8 cellular contexts compared by ENCODE assay signal in genomic region chr13:80361883-80362327, GRCh38. TPM values are rescaled to one million over a fixed set of nuclear protein-coding genes. Genes with fewer than 3 reads are reported as not detected.
DNase-seq lines count a peak whose midpoint lies in the region; ATAC-seq, FAIRE-seq and TF ChIP-seq lines count a peak whose summit lies in the region.

No MANE protein-coding gene starts in this region.

- no peaks in the 10 kb centered on the region for H3K36me3 ChIP-seq in H1 (ENCODE audit: control insufficient read depth in 2 of 4, insufficient read depth in 4 of 4, low read length in 3 of 4)
- H3K36me3 ChIP-seq in rectal smooth muscle tissue (ENCODE audit: control insufficient read depth, insufficient read depth, low read length), result no peaks in the 10 kb centered on the region

- peak; percentile 7 for FAIRE-seq in H1 (lab: Jason Lieb, UNC)

- no peak overlapping the region for H3K23ac ChIP-seq in H1 (ENCODE audit: insufficient read length)

- POLR2A ChIA-PET in H1 (lab: Charles Lee; ENCODE audit: partially characterized antibody), result interaction anchor here (0.6 to 1.5 kb wide), 2 partner anchors 19 to 21 kb away, joined by 3 to 5 read pairs; partner anchors contain the start of gene SPRY2

- no peaks in the 10 kb centered on the region for H3K79me1 ChIP-seq in H1 (ENCODE audit: low read depth, low read length)

- H2BK120ac ChIP-seq in H1 (replicated peaks; ENCODE audit: low read depth, low read length), result no peak overlapping the region

- no peak overlapping the region for H2BK15ac ChIP-seq in H1 (ENCODE audit: low read length)

- no peak overlapping the region for H4K91ac ChIP-seq in H1 (replicated peaks; ENCODE audit: insufficient read length, low read length)

- H3K79me2 ChIP-seq in H1 (ENCODE audit: control insufficient read depth in 1 of 2, insufficient read depth in 2 of 2, low read length in 2 of 2), result no peaks in the 10 kb centered on the region

- no peak overlapping the region for H2BK5ac ChIP-seq in H1 (ENCODE audit: low read depth, low read length)

- H3K27ac ChIP-seq in H1 (ENCODE audit: low read depth, low read length), result 0 out of 2 replicates have a peak overlapping the region, but pooled peaks have one; percentile 2
- peak overlapping the region; percentile 40 for H3K27ac ChIP-seq in rectal smooth muscle tissue (ENCODE audit: low read depth, low read length)

- H2AK5ac ChIP-seq in H1 (ENCODE audit: low read depth, low read length), result no peak overlapping the region

- no peak overlapping the region for H3K56ac ChIP-seq in H1 (replicated peaks; ENCODE audit: insufficient read length, low read depth, low read length)

- no peak for TF ChIP-seq POLR2A in H1 (IDR thresholded peaks at IDR 0.05; ENCODE audit: control extremely low read depth in 1 of 2, low read depth in 2 of 2, low read length in 2 of 2)

- DNase-seq in GM12865 (ENCODE audit: low read depth), result peak; percentile 53
- peak; percentile 37 to 47 for DNase-seq in Kasumi-1 (lab: John Stamatoyannopoulos, UW)
- DNase-seq in H1 (ENCODE audit: low read depth in 1 of 2, low spot score in 2 of 2), result no peak
- DNase-seq in NCI-H187 (lab: John Stamatoyannopoulos, UW), result no peak

- no peak for TF ChIP-seq EP300 in H1 (IDR thresholded peaks at IDR 0.05; ENCODE audit: borderline replicate concordance in 1 of 2, low read depth in 2 of 2, low read length in 2 of 2)

- no peak overlapping the region; a peak in 1 of 4 replicates for H3K4me2 ChIP-seq in H1 (ENCODE audit: insufficient read depth in 1 of 2, low read depth in 2 of 2, low read length in 2 of 2)

- peak overlapping the region; percentile 63; the same call in 1 of the 2 replicates for H3K18ac ChIP-seq in H1 (ENCODE audit: extremely low read depth, low read length)

- H3K9ac ChIP-seq in H1 (replicated peaks in 1 of 4; ENCODE audit: extremely low read depth in 1 of 4, low read depth in 3 of 4, low read length in 3 of 4) (no peak overlapping the region), rectal smooth muscle tissue (ENCODE audit: low read length) (no peak overlapping the region)

- no peaks in the 10 kb centered on the region for H4K20me1 ChIP-seq in H1 (replicated peaks in 1 of 2; ENCODE audit: control insufficient read depth in 1 of 2, insufficient read depth in 2 of 2, low read length in 2 of 2)

- H2BK20ac ChIP-seq in H1 (ENCODE audit: low read length), result 0 out of 2 replicates have a peak overlapping the region, but pooled peaks have one; percentile 2

- H3K14ac ChIP-seq in H1 (ENCODE audit: insufficient read length), result no peak overlapping the region

- H3K23me2 ChIP-seq in H1 (ENCODE audit: low read depth, low read length), result peaks cover 2% of the 10 kb centered on the region; the same call in 1 of the 2 replicates

- no peak overlapping the region for H3K4ac ChIP-seq in H1 (replicated peaks; ENCODE audit: insufficient read length, low read depth, low read length)

- H3K9me3 ChIP-seq in H1 (ENCODE audit: insufficient read depth in 2 of 2, low read depth in 1 of 2, low read length in 1 of 2), result no peaks in the 10 kb centered on the region

- H3K4me3 ChIP-seq in GM12865 (ENCODE audit: low read depth, low read length), result no peak overlapping the region
- no peak overlapping the region for H3K4me3 ChIP-seq in H1 (ENCODE audit: extremely low read depth in 1 of 4, insufficient read depth in 2 of 4, low read depth in 3 of 4, low read length in 4 of 4)
- H3K4me3 ChIP-seq in rectal smooth muscle tissue (ENCODE audit: low read length), result no peak overlapping the region

- H4K5ac ChIP-seq in H1 (ENCODE audit: insufficient read length, low read depth, low read length), result no peak overlapping the region

- 59% methylated on average over 2 of the region's 2 CpGs; no CpG with 5 or more reads in 1 of the 2 experiments for WGBS in H1 (ENCODE audit: extremely low coverage in 1 of 2, insufficient coverage in 1 of 2, insufficient read length in 1 of 2, insufficient replicate concordance in 2 of 2, low coverage in 1 of 2, low lambda C conversion rate in 2 of 2, missing lambda C conversion rate in 1 of 2), 2 experiments

- H2AFZ ChIP-seq in H1 (ENCODE audit: low read length), result no peak overlapping the region

- CTCF ChIA-PET in H1 (lab: Charles Lee; ENCODE audit: partially characterized antibody), result interaction anchor here (0.5 to 5.0 kb wide), 9 partner anchors 13 to 682 kb away, joined by 3 to 61 read pairs (median 4); partner anchors contain the start of gene SPRY2

- no peak overlapping the region for H4K8ac ChIP-seq in H1 (ENCODE audit: extremely low read depth, insufficient read depth, low read length)

- TF ChIP-seq CTCF in GM12865 (IDR thresholded peaks at IDR 0.05; ENCODE audit: insufficient read depth, low read depth, low read length, missing control alignments), result no peak
- TF ChIP-seq CTCF in H1 (IDR thresholded peaks at IDR 0.05; ENCODE audit: control extremely low read depth in 1 of 3, insufficient read depth in 1 of 3, low read depth in 1 of 3, low read length in 3 of 3), result peak in 2 of 3 experiments; percentile 27 to 45; a peak in 2 of 4 replicates

- H2BK12ac ChIP-seq in H1 (ENCODE audit: low read depth, low read length), result no peak overlapping the region; the same call in 1 of the 2 replicates

- peak; percentile 21 to 39; a peak in 3 of 4 replicates for TF ChIP-seq RAD21 in H1 (IDR thresholded peaks at IDR 0.05 in 1 of 2, conservative IDR thresholded peaks at IDR 0.05 in 1 of 2; ENCODE audit: low read depth in 2 of 2, low read length in 2 of 2)

- ATAC-seq in GM21515 (IDR thresholded peaks at IDR 0.05; ENCODE audit: unreplicated experiment) (peak; percentile 64), HG03520 (IDR thresholded peaks at IDR 0.05; ENCODE audit: unreplicated experiment) (no peak)
- ATAC-seq in activated CD4-positive, CD25-positive, alpha-beta regulatory T cell treated with anti-CD3 and anti-CD28 coated beads, Interleukin-2, amount 50 U/mL, for 24 hours, result no peak

- H3K27me3 ChIP-seq in H1 (replicated peaks in 1 of 4; ENCODE audit: control insufficient read depth in 3 of 4, extremely low read depth in 1 of 4, insufficient read depth in 3 of 4, low read length in 3 of 4) (no peaks in the 10 kb centered on the region), rectal smooth muscle tissue (ENCODE audit: control insufficient read depth, insufficient read depth, low read length) (no peaks in the 10 kb centered on the region)

- H3K4me1 ChIP-seq in H1 (replicated peaks in 1 of 4; ENCODE audit: control insufficient read depth in 3 of 4, insufficient read depth in 4 of 4, low read length in 3 of 4), result peaks cover 0 to 9% (median 5%) of the 10 kb centered on the region in 4 experiments; a peak in 5 of 7 replicates
- H3K4me1 ChIP-seq in rectal smooth muscle tissue (ENCODE audit: control insufficient read depth, insufficient read depth, low read length), result no peaks in the 10 kb centered on the region

TF ChIP-seq in H1, 55 proteins besides CTCF, POLR2A, EP300 and RAD21 (continues in another document):
- no peak for TF ChIP-seq SIRT6 (IDR thresholded peaks at IDR 0.05; ENCODE audit: low read length)

RNA-seq across cellular contexts. Expression of gene SPRY2, which starts 21.0 kb away (rescaled TPM):
- 36.6 and 37.7 TPM in 2 replicates for total RNA-seq in H1 (2021; fragmentation: NEBNext Ultra II Directional; extraction: Animal tissue kit (Norgen Biotek cat#: 25700))
- 36.2 and 37.9 TPM in 2 replicates for polyA plus RNA-seq in H1 (2011; rRNA removed)
- polyA plus RNA-seq in H1 (2011; cell fraction: cytosol; rRNA removed), result 33.4 TPM
- polyA plus RNA-seq in H1 (2011; cell fraction: nucleus; rRNA removed), result 26.4 TPM
- 20.8 to 29.9 TPM (median 25.4 TPM) in 4 replicates for polyA plus RNA-seq in H1 (2012, experiment 1 of 2)
- polyA plus RNA-seq in H1 (2012, experiment 2 of 2), result 22.0 TPM
- 27.3 TPM for polyA plus RNA-seq in H1 (2013, experiment 1 of 2)
- polyA plus RNA-seq in H1 (2013, experiment 2 of 2), result 27.5 TPM
- polyA minus RNA-seq in H1 (2011; rRNA and poly(A)+ RNA removed), result 42.7 and 50.5 TPM in 2 replicates
- 20.3 TPM for polyA minus RNA-seq in H1 (2011; cell fraction: cytosol; rRNA and poly(A)+ RNA removed)
- 30.0 TPM for polyA minus RNA-seq in H1 (2011; cell fraction: nucleus; rRNA and poly(A)+ RNA removed)

Comparison
In these comparisons a context has a peak if more than half of its experiments do, and no peak if none do; other contexts are left out.
1. DNase-seq: peak in GM12865 (single experiment) and Kasumi-1 (2 of 2); none in H1 (0 of 2) and NCI-H187 (0 of 2).